In genomic region chr17:15260376-15261062, GRCh38 we compare ENCODE assay signal across 1 cellular context.
TF ChIP-seq lines count a peak whose summit lies in the region.

No MANE protein-coding gene starts in this region.

TF ChIP-seq in K562, 482 proteins besides CTCF, POLR2A, EP300 and RAD21 (continued from another document and continues in another):
- TF ChIP-seq MGA (IDR thresholded peaks at IDR 0.05), result peak; percentile 57
- 0 out of 2 replicates have a peak, but pooled peaks have one; percentile 40 for TF ChIP-seq FOXP1 (CRISPR knock-in tag; IDR thresholded peaks at IDR 0.05)
- TF ChIP-seq RB1 (IDR thresholded peaks at IDR 0.05; ENCODE audit: low read depth), result peak; percentile 85
- TF ChIP-seq ZFP36 (IDR thresholded peaks at IDR 0.05; ENCODE audit: low read depth, low read length, partially characterized antibody), result no peak
- TF ChIP-seq HNRNPL (IDR thresholded peaks at IDR 0.05; ENCODE audit: low read depth, low read length), result peak; percentile 57; the same call in 1 of the 2 replicates
- TF ChIP-seq EGR1 (conservative IDR thresholded peaks at IDR 0.05), result no peak
- no peak for TF ChIP-seq NR2C1 (IDR thresholded peaks at IDR 0.05)
- no peak for TF ChIP-seq NR2C1 (tag; IDR thresholded peaks at IDR 0.05)
- TF ChIP-seq DNMT1 (IDR thresholded peaks at IDR 0.05), result no peak
- TF ChIP-seq E2F3 (CRISPR knock-in tag; IDR thresholded peaks at IDR 0.05), result 0 out of 2 replicates have a peak, but pooled peaks have one; percentile 65
- TF ChIP-seq ZNF75A (CRISPR knock-in tag; IDR thresholded peaks at IDR 0.05), result no peak
- TF ChIP-seq SUPT5H (IDR thresholded peaks at IDR 0.05), result no peak
- TF ChIP-seq PATZ1 (CRISPR knock-in tag; IDR thresholded peaks at IDR 0.05; ENCODE audit: borderline replicate concordance), result no peak
- TF ChIP-seq SMARCB1 (IDR thresholded peaks at IDR 0.05; ENCODE audit: insufficient read length, low read depth), result no peak
- TF ChIP-seq RBBP5 (IDR thresholded peaks at IDR 0.05; ENCODE audit: borderline replicate concordance, insufficient read depth, low read length, poor library complexity, severe bottlenecking), result peak; percentile 64
- TF ChIP-seq KLF16 (IDR thresholded peaks at IDR 0.05), result no peak
- no peak for TF ChIP-seq RBM25 (IDR thresholded peaks at IDR 0.05; ENCODE audit: low read depth, low read length, severe bottlenecking)
- TF ChIP-seq CAMTA2 (CRISPR knock-in tag; conservative IDR thresholded peaks at IDR 0.05), result no peak
- no peak for TF ChIP-seq HIVEP1 (CRISPR knock-in tag; IDR thresholded peaks at IDR 0.05)
- TF ChIP-seq ERF (CRISPR knock-in tag; IDR thresholded peaks at IDR 0.05), result no peak
- TF ChIP-seq FOXA1 (IDR thresholded peaks at IDR 0.05; ENCODE audit: borderline replicate concordance), result no peak
- no peak for TF ChIP-seq THRA (IDR thresholded peaks at IDR 0.05)
- peak; percentile 65 for TF ChIP-seq SMC3 (conservative IDR thresholded peaks at IDR 0.05; ENCODE audit: insufficient read depth, low read depth, low read length)
- TF ChIP-seq YY1 (IDR thresholded peaks at IDR 0.05; ENCODE audit: borderline replicate concordance in 1 of 3, control insufficient read depth in 1 of 3, extremely low read depth in 1 of 3, insufficient read depth in 3 of 3, insufficient read length in 1 of 3, insufficient replicate concordance in 2 of 3, low read depth in 1 of 3, low read length in 2 of 3), result peak in 1 of 3 experiments; percentile 44
- TF ChIP-seq VEZF1 (CRISPR knock-in tag; IDR thresholded peaks at IDR 0.05), result peak; percentile 41; the same call in 1 of the 2 replicates
- peak in 1 of 2 experiments; percentile 57; a peak in 1 of 4 replicates for TF ChIP-seq ZNF639 (CRISPR knock-in tag; conservative IDR thresholded peaks at IDR 0.05 in 1 of 2, IDR thresholded peaks at IDR 0.05 in 1 of 2)
- TF ChIP-seq NKRF (IDR thresholded peaks at IDR 0.05; ENCODE audit: borderline replicate concordance), result no peak
- no peak for TF ChIP-seq RFX1 (IDR thresholded peaks at IDR 0.05)
- no peak for TF ChIP-seq ZNF764 (CRISPR knock-in tag; IDR thresholded peaks at IDR 0.05; ENCODE audit: low read depth)
- TF ChIP-seq SLC30A9 (CRISPR knock-in tag; IDR thresholded peaks at IDR 0.05), result no peak
- TF ChIP-seq TCF15 (CRISPR knock-in tag; IDR thresholded peaks at IDR 0.05), result no peak
- peak; percentile 32; the same call in 1 of the 2 replicates for TF ChIP-seq ZBTB7A (IDR thresholded peaks at IDR 0.05; ENCODE audit: borderline replicate concordance, control insufficient read depth, low read depth, low read length)
- 0 out of 2 replicates have a peak, but pooled peaks have one; percentile 28 for TF ChIP-seq GABPA (tag; conservative IDR thresholded peaks at IDR 0.05; ENCODE audit: low read depth)
- TF ChIP-seq MTA2 (IDR thresholded peaks at IDR 0.05; ENCODE audit: low read depth), result no peak
- 0 out of 2 replicates have a peak, but pooled peaks have one; percentile 27 for TF ChIP-seq ZNF766 (CRISPR knock-in tag; conservative IDR thresholded peaks at IDR 0.05)
- peak; percentile 52; the same call in 1 of the 2 replicates for TF ChIP-seq GATAD2B (IDR thresholded peaks at IDR 0.05; ENCODE audit: borderline replicate concordance)
- no peak for TF ChIP-seq ZNF586 (CRISPR knock-in tag; conservative IDR thresholded peaks at IDR 0.05)
- TF ChIP-seq MCM7 (IDR thresholded peaks at IDR 0.05), result no peak
- TF ChIP-seq CC2D1A (IDR thresholded peaks at IDR 0.05), result no peak
- peak; percentile 81 to 83 for TF ChIP-seq NRF1 (conservative IDR thresholded peaks at IDR 0.05 in 1 of 2, IDR thresholded peaks at IDR 0.05 in 1 of 2)
- TF ChIP-seq ZNF274 (IDR thresholded peaks at IDR 0.05; ENCODE audit: borderline replicate concordance, low read depth, low read length), result no peak
- TF ChIP-seq SIN3B (IDR thresholded peaks at IDR 0.05; ENCODE audit: low read depth), result 0 out of 2 replicates have a peak, but pooled peaks have one; percentile 28
